9 cellular contexts compared by ENCODE assay signal in genomic region chr12:77847665-77848431, GRCh38. TPM values are rescaled to one million over a fixed set of nuclear protein-coding genes. Genes with fewer than 3 reads are reported as not detected.
A peak's percentile ranks its signal among the peaks of the same experiment; 100 is the strongest.
DNase-seq lines count a peak whose midpoint lies in the region; ATAC-seq and TF ChIP-seq lines count a peak whose summit lies in the region.
"Had no signal": no experiment of that assay in that cellular context is flagged by ENCODE, and none has a peak within 500 bp of the region (broad histone marks: within the 10 kb centered on the region; RNA-seq: fewer than 3 reads in every experiment).

No MANE protein-coding gene starts in this region.

- no peak overlapping the region for H3K27ac ChIP-seq in MM.1S (ENCODE audit: low read length)
- H3K27ac ChIP-seq in rectal smooth muscle tissue (ENCODE audit: low read depth, low read length), result peak overlapping the region; percentile 5

- TF ChIP-seq CTCF in MM.1S (IDR thresholded peaks at IDR 0.05; ENCODE audit: low read length) (no peak), type B pancreatic cell (conservative IDR thresholded peaks at IDR 0.05) (no peak)

- no peaks in the 10 kb centered on the region for H3K36me3 Mint-ChIP-seq in type B pancreatic cell

- H3K4me3 ChIP-seq in MM.1S (ENCODE audit: low read length) (no peak overlapping the region), rectal smooth muscle tissue (ENCODE audit: low read length) (no peak overlapping the region)

- H3K9ac ChIP-seq in MM.1S (ENCODE audit: low read length), result no peak overlapping the region
- H3K9ac ChIP-seq in rectal smooth muscle tissue (ENCODE audit: low read length), result no peak overlapping the region

- H3K36me3 ChIP-seq in MM.1S (replicated peaks; ENCODE audit: insufficient read depth, low read length) (no peaks in the 10 kb centered on the region), rectal smooth muscle tissue (ENCODE audit: control insufficient read depth, insufficient read depth, low read length) (no peaks in the 10 kb centered on the region)

- no peaks in the 10 kb centered on the region for H3K9me2 ChIP-seq in MM.1S (replicated peaks; ENCODE audit: insufficient read depth, low read length)

- no peak overlapping the region for H3K27ac Mint-ChIP-seq in type B pancreatic cell
- H3K27ac Mint-ChIP-seq: activated T-cell treated with anti-CD3 and anti-CD28 coated beads, Interleukin-2, amount 50 U/mL, for 24 hours had no signal

- peaks cover 1% of the 10 kb centered on the region for H3K9me3 Mint-ChIP-seq in type B pancreatic cell

- no peaks in the 10 kb centered on the region for H3K27me3 Mint-ChIP-seq in type B pancreatic cell
- H3K27me3 Mint-ChIP-seq: activated T-cell treated with anti-CD3 and anti-CD28 coated beads, Interleukin-2, amount 50 U/mL, for 24 hours had no signal

- H3K4me3 Mint-ChIP-seq in type B pancreatic cell, result no peak overlapping the region
- H3K4me3 Mint-ChIP-seq: activated T-cell treated with anti-CD3 and anti-CD28 coated beads, Interleukin-2, amount 50 U/mL, for 24 hours had no signal

- H3K27me3 ChIP-seq in MM.1S (replicated peaks; ENCODE audit: insufficient read depth, low read length) (peaks cover 13% of the 10 kb centered on the region), rectal smooth muscle tissue (ENCODE audit: control insufficient read depth, insufficient read depth, low read length) (no peaks in the 10 kb centered on the region)

- H3F3A ChIP-seq in MM.1S (ENCODE audit: insufficient read depth, low read length), result peaks cover 11% of the 10 kb centered on the region

- H3K4me1 ChIP-seq in MM.1S (ENCODE audit: low read length) (peaks cover 20% of the 10 kb centered on the region), rectal smooth muscle tissue (ENCODE audit: control insufficient read depth, insufficient read depth, low read length) (peaks cover 10% of the 10 kb centered on the region)

- DNase-seq in MM.1S (peak; percentile 34), epidermal melanocyte (ENCODE audit: insufficient read length, low spot score) (peak; percentile 28), ureter (ENCODE audit: low spot score) (no peak), type B pancreatic cell (ENCODE audit: extremely low spot score, unreplicated experiment) (no peak)
- DNase-seq in effector CD4-positive, alpha-beta T cell, result no peak
- no peak for DNase-seq in activated naive CD4-positive, alpha-beta T cell treated with anti-CD3 and anti-CD28 coated beads, Interleukin-2, amount 50 U/mL, for 16 hours
- DNase-seq: activated T-cell treated with anti-CD3 and anti-CD28 coated beads, Interleukin-2, amount 50 U/mL, for 24 hours had no signal

- H3K4me2 ChIP-seq in MM.1S (ENCODE audit: low read depth, low read length), result peak overlapping the region; percentile 30; the same call in 1 of the 2 replicates

- peak; percentile 22 for ATAC-seq in GM18498 (IDR thresholded peaks at IDR 0.05; ENCODE audit: unreplicated experiment)

- H3K79me2 ChIP-seq in MM.1S (ENCODE audit: low read length), result no peaks in the 10 kb centered on the region

- H2AFZ ChIP-seq in MM.1S (ENCODE audit: low read length), result no peak overlapping the region

- H3K9me3 ChIP-seq in MM.1S (replicated peaks; ENCODE audit: insufficient read depth, low read length), result no peaks in the 10 kb centered on the region

- H4K20me1 ChIP-seq in MM.1S (ENCODE audit: insufficient read depth, low read length), result 0 out of 2 replicates have a peak, but pooled peaks cover 6% of the 10 kb centered on the region

- peaks cover 19% of the 10 kb centered on the region for H3K4me1 Mint-ChIP-seq in type B pancreatic cell (ENCODE audit: unreplicated experiment)

RNA-seq across cellular contexts. Expression of gene NAV3, which starts 17.2 kb away (rescaled TPM):
- total RNA-seq in ureter (43.1 TPM), type B pancreatic cell (ENCODE audit: low replicate concordance) (5.6 and 24.9 TPM in 2 replicates)

Comparison
In these comparisons a context has a peak if more than half of its experiments do, and no peak if none do; other contexts are left out.
1. DNase-seq: peak in MM.1S (single experiment) and epidermal melanocyte (single experiment); none in ureter (single experiment), type B pancreatic cell (single experiment), effector CD4-positive, alpha-beta T cell (single experiment) and activated naive CD4-positive, alpha-beta T cell treated with anti-CD3 and anti-CD28 coated beads, Interleukin-2, amount 50 U/mL, for 16 hours (single experiment).